In genomic region chr1:69898403-69898947, GRCh38 we compare ENCODE assay signal across 23 cellular contexts.
DNase-seq lines count a peak whose midpoint lies in the region; ATAC-seq lines count a peak whose summit lies in the region.
"Had no signal": no experiment of that assay in that cellular context is flagged by ENCODE, and none has a peak within 500 bp of the region (broad histone marks: within the 10 kb centered on the region; RNA-seq: fewer than 3 reads in every experiment).

No MANE protein-coding gene starts in this region.

- no peaks in the 10 kb centered on the region for H3K27me3 ChIP-seq in trophoblast cell (ENCODE audit: insufficient read depth, low read length)
- H3K27me3 ChIP-seq: MG63 had no signal

- no peak overlapping the region for H3K18ac ChIP-seq in trophoblast cell (ENCODE audit: low read length)

- no peak overlapping the region for H2AK5ac ChIP-seq in trophoblast cell (ENCODE audit: low read length)

- no peak overlapping the region for H3K23ac ChIP-seq in trophoblast cell (ENCODE audit: low read length)

- no peak overlapping the region for H3K9ac ChIP-seq in trophoblast cell (ENCODE audit: low read length)

- H3K4me2 ChIP-seq in trophoblast cell (ENCODE audit: low read length), result no peak overlapping the region

- H3K36me3 ChIP-seq in trophoblast cell (ENCODE audit: control insufficient read depth in 1 of 2, insufficient read depth in 2 of 2, low read length in 2 of 2), result no peaks in the 10 kb centered on the region
- H3K36me3 ChIP-seq: MG63 had no signal

- H2BK5ac ChIP-seq in trophoblast cell (ENCODE audit: low read depth, low read length, poor library complexity), result no peak overlapping the region

- DNase-seq in NCI-H82 (lab: John Stamatoyannopoulos, UW) (peak; percentile 46), SK-N-DZ (ENCODE audit: low spot score) (peak; percentile 84), globus pallidus (ENCODE audit: low spot score) (peak; percentile 43), posterior cingulate gyrus (peak in 7 of 10 donors; percentile 18 to 90 (median 43)), trophoblast cell (no peak)
- DNase-seq: Caco-2; CD8-positive, alpha-beta T cell; HCEC 1CT; IMR-90; KG1; MG63; NCI-H1105 treated with DMSO at 0.1 percent for 48 hours; NCI-H146; NCI-H2029; NCI-H446; NCI-H524 treated with DMSO at 0.1 percent for 48 hours; NCI-H774; SIG-M5 had no signal

- no peaks in the 10 kb centered on the region for H3K4me1 ChIP-seq in trophoblast cell (ENCODE audit: control insufficient read depth in 1 of 2, insufficient read depth in 2 of 2, low read length in 2 of 2)
- H3K4me1 ChIP-seq: Caco-2 had no signal

- no peaks in the 10 kb centered on the region for H3K9me3 ChIP-seq in trophoblast cell (ENCODE audit: insufficient read depth, low read depth, low read length)
- H3K9me3 ChIP-seq: Caco-2, MG63 had no signal

- H2AFZ ChIP-seq in trophoblast cell (ENCODE audit: insufficient read depth, low read length, poor library complexity), result no peak overlapping the region

- H3K4me3 ChIP-seq in trophoblast cell (ENCODE audit: low read depth, low read length), result no peak overlapping the region
- H3K4me3 ChIP-seq: MG63 had no signal

- ATAC-seq in GM18867 (IDR thresholded peaks at IDR 0.05; ENCODE audit: unreplicated experiment) (no peak), GM19023 (IDR thresholded peaks at IDR 0.05; ENCODE audit: unreplicated experiment) (no peak)
- ATAC-seq: CD8-positive, alpha-beta T cell; Panc1 had no signal

- no peak overlapping the region for H3K14ac ChIP-seq in trophoblast cell (ENCODE audit: low read length)

- intact Hi-C loops in posterior cingulate gyrus (cut with DNase I), result no loop called here

- H4K12ac ChIP-seq in trophoblast cell (ENCODE audit: low read depth, low read length), result no peak overlapping the region

- H3K27ac ChIP-seq in trophoblast cell (ENCODE audit: low read depth, low read length), result no peak overlapping the region
- H3K27ac ChIP-seq: C4-2B, RWPE1 had no signal

- no peak overlapping the region for H4K8ac ChIP-seq in trophoblast cell (ENCODE audit: low read depth, low read length)

- no peak overlapping the region for H3K4ac ChIP-seq in trophoblast cell (ENCODE audit: low read depth, low read length)

- no peak overlapping the region for H2BK12ac ChIP-seq in trophoblast cell (ENCODE audit: low read length)

- H3K79me1 ChIP-seq in trophoblast cell (ENCODE audit: low read length), result no peaks in the 10 kb centered on the region

- H2BK120ac ChIP-seq in trophoblast cell (ENCODE audit: insufficient read depth, low read length, poor library complexity), result no peak overlapping the region

- H3K79me2 ChIP-seq in trophoblast cell (ENCODE audit: control insufficient read depth, insufficient read depth, low read length, poor library complexity), result no peaks in the 10 kb centered on the region

- no CpG with 5 or more reads among the region's 5 CpGs for WGBS in trophoblast cell (ENCODE audit: extremely low coverage, insufficient coverage, insufficient read length)

- H4K91ac ChIP-seq in trophoblast cell (ENCODE audit: low read depth, low read length), result no peak overlapping the region

Comparison
In these comparisons a context has a peak if more than half of its experiments do, and no peak if none do; other contexts are left out.
1. DNase-seq: peak in NCI-H82 (single experiment), SK-N-DZ (single experiment), globus pallidus (single experiment) and posterior cingulate gyrus (7 of 10); none in trophoblast cell (0 of 2).